16 cellular contexts compared by ENCODE assay signal in the genomic region with DNA sequence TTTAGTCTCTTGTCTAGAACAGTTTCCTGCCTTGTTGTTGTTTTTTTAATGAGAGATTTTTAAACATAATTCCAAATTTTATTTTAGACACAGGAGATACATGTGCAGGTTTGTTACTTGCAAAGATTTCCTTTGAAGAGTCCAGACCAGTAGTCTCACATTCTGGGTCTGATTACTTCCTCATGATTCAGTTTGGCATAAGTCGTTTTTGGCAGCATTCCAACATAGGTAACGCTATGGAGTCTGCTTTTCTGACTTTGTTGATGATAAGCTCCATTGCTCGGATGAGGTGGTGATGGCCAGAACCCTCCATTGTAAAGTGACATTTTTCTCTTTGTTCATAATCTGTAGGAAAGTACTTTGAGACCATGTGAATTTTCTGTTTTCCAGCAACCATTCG.
"Had no signal": no experiment of that assay in that cellular context is flagged by ENCODE, and none has a peak within 500 bp of the region (broad histone marks: within the 10 kb centered on the region; RNA-seq: fewer than 3 reads in every experiment).

No MANE protein-coding gene starts in this region.

- FAIRE-seq: colon, urothelium cell line had no signal

- H3K27ac ChIP-seq: ascending aorta, foreskin keratinocyte, neutrophil, right atrium auricular region, skin epidermis, VCaP had no signal

- DNase-seq: activated CD4-positive, alpha-beta T cell treated with anti-CD3 and anti-CD28 coated beads for 4 hours; activated CD8-positive, alpha-beta memory T cell treated with anti-CD3 and anti-CD28 coated beads, Interleukin-2, amount 50 U/mL, for 48 hours; activated CD8-positive, alpha-beta T cell treated with anti-CD3 and anti-CD28 coated beads, Interleukin-2, amount 10 ng/mL, durations not matched to agents 7 days and 5 days; activated naive CD8-positive, alpha-beta T cell treated with anti-CD3 and anti-CD28 coated beads, Interleukin-2, amount 50 U/mL, for 24 hours; head of caudate nucleus; mucosa of descending colon; naive thymus-derived CD8-positive, alpha-beta T cell; posterior cingulate gyrus had no signal

- H3K4me1 ChIP-seq: ascending aorta, right atrium auricular region had no signal

- H3K36me3 ChIP-seq: ascending aorta, neutrophil, right atrium auricular region had no signal

- H3K9me3 ChIP-seq: ascending aorta, mucosa of descending colon, neutrophil had no signal

- H3K27me3 ChIP-seq: ascending aorta, foreskin keratinocyte, neutrophil, right atrium auricular region had no signal

- H3K4me3 ChIP-seq: ascending aorta, mucosa of descending colon, right atrium auricular region, skin epidermis had no signal
